ENCODE assay signal across 26 cellular contexts in the genomic region with DNA sequence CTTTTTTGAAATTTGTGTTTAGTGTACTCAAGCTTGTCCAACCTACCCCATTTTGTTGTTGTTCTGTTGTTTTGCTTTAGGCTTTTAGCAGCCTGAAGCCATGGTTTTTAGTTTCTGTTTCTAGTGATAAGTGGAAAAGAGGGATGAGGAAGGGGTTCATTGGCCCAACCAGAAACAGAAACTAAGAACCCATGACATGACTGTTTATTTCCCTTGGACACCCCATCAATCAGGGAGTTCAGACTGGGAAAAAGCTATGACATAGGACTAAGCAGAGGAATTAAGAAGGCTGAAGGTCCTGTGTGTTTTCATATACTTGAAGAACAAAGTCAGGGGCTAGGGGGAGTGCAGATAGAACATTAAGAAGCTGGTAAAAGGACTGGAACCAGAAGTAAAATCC.
"Had no signal": no experiment of that assay in that cellular context is flagged by ENCODE, and none has a peak within 500 bp of the region (broad histone marks: within the 10 kb centered on the region; RNA-seq: fewer than 3 reads in every experiment).

No MANE protein-coding gene starts in this region.

- H3K27ac ChIP-seq: colonic mucosa, esophagus squamous epithelium, gastroesophageal sphincter, psoas muscle, tibial artery, VCaP had no signal

- H3K4me3 ChIP-seq: colonic mucosa, esophagus squamous epithelium, gastroesophageal sphincter, mucosa of descending colon, pancreas, psoas muscle, tibial artery had no signal

- DNase-seq: activated CD4-positive, alpha-beta T cell treated with anti-CD3 and anti-CD28 coated beads, Interleukin-2, amount 50 U/mL, for 4 hours; activated CD4-positive, CD25-positive, alpha-beta regulatory T cell treated with anti-CD3 and anti-CD28 coated beads, Interleukin-2, amount 50 U/mL, for 72 hours; activated CD8-positive, alpha-beta memory T cell treated with anti-CD3 and anti-CD28 coated beads, Interleukin-2, amount 50 U/mL, for 48 hours; activated naive CD4-positive, alpha-beta T cell treated with Interleukin-2 at 50 U/mL for 16 hours; activated naive CD8-positive, alpha-beta T cell treated with anti-CD3 and anti-CD28 coated beads for 36 hours; activated T-cell treated with anti-CD3 and anti-CD28 coated beads, Interleukin-2, amount 50 U/mL, for 4 hours; amygdala; colonic mucosa; endodermal cell; esophagus squamous epithelium; head of caudate nucleus; islet precursor cell; left cardiac atrium; mesendoderm; mucosa of descending colon; nephron progenitor cell; pancreas; psoas muscle; right cardiac atrium; stimulated activated CD4-positive, alpha-beta T cell treated with anti-CD3 and anti-CD28 coated beads, Interleukin-12 subunit alpha, Interleukin-12 subunit beta, amount 100 ng/mL, for 4 hours; stimulated activated CD4-positive, alpha-beta T cell treated with anti-CD3 and anti-CD28 coated beads, Interleukin-4, amount 100 ng/mL, for 4 hours; stimulated activated naive CD8-positive, alpha-beta T cell treated with anti-CD3 and anti-CD28 coated beads, Interleukin-15, Interleukin-2, amounts not matched to agents 100 U/mL and 50 U/mL, for 24 hours; substantia nigra; tibial artery had no signal

- H3K9me3 ChIP-seq: colonic mucosa, esophagus squamous epithelium, gastroesophageal sphincter, mucosa of descending colon, pancreas, psoas muscle, tibial artery had no signal

- H3K27me3 ChIP-seq: colonic mucosa, esophagus squamous epithelium, gastroesophageal sphincter, pancreas, tibial artery had no signal

- H3K27ac Mint-ChIP-seq: endodermal cell had no signal

- H3K27me3 Mint-ChIP-seq: activated naive CD8-positive, alpha-beta T cell treated with anti-CD3 and anti-CD28 coated beads for 36 hours had no signal

- H3K36me3 ChIP-seq: colonic mucosa, esophagus squamous epithelium, gastroesophageal sphincter, pancreas, tibial artery had no signal

- ATAC-seq: activated T-cell treated with anti-CD3 and anti-CD28 coated beads, Interleukin-2, amount 50 U/mL, for 4 hours; gastroesophageal sphincter; left cardiac atrium; mucosa of descending colon; pancreas; psoas muscle; right cardiac atrium; stimulated activated naive CD8-positive, alpha-beta T cell treated with anti-CD3 and anti-CD28 coated beads, Interleukin-15, Interleukin-2, amounts not matched to agents 100 U/mL and 50 U/mL, for 24 hours had no signal

- H3K4me3 Mint-ChIP-seq: activated naive CD8-positive, alpha-beta T cell treated with anti-CD3 and anti-CD28 coated beads for 36 hours; activated T-cell treated with anti-CD3 and anti-CD28 coated beads, Interleukin-2, amount 50 U/mL, for 4 hours; endodermal cell; nephron progenitor cell had no signal

- H3K9me3 Mint-ChIP-seq: activated naive CD8-positive, alpha-beta T cell treated with anti-CD3 and anti-CD28 coated beads for 36 hours; activated T-cell treated with anti-CD3 and anti-CD28 coated beads, Interleukin-2, amount 50 U/mL, for 4 hours; endodermal cell; nephron progenitor cell had no signal

- H3K4me1 ChIP-seq: colonic mucosa, psoas muscle had no signal
